1 cellular context compared by ENCODE assay signal in genomic region chr4:127880764-127881564, GRCh38.
TF ChIP-seq lines count a peak whose summit lies in the region.

Gene PLK4 (plus strand): TSS chr4:127880893. CDS start chr4:127881135, 242 bp downstream.

TF ChIP-seq in HEK293, 187 proteins besides CTCF, POLR2A, EP300 and RAD21 (continued from another document and continues in another):
- TF ChIP-seq ZNF558 (tag by site-specific recombination; IDR thresholded peaks at IDR 0.05), result no peak
- no peak for TF ChIP-seq ZNF701 (tag by site-specific recombination; IDR thresholded peaks at IDR 0.05)
- TF ChIP-seq, protein P1, sequence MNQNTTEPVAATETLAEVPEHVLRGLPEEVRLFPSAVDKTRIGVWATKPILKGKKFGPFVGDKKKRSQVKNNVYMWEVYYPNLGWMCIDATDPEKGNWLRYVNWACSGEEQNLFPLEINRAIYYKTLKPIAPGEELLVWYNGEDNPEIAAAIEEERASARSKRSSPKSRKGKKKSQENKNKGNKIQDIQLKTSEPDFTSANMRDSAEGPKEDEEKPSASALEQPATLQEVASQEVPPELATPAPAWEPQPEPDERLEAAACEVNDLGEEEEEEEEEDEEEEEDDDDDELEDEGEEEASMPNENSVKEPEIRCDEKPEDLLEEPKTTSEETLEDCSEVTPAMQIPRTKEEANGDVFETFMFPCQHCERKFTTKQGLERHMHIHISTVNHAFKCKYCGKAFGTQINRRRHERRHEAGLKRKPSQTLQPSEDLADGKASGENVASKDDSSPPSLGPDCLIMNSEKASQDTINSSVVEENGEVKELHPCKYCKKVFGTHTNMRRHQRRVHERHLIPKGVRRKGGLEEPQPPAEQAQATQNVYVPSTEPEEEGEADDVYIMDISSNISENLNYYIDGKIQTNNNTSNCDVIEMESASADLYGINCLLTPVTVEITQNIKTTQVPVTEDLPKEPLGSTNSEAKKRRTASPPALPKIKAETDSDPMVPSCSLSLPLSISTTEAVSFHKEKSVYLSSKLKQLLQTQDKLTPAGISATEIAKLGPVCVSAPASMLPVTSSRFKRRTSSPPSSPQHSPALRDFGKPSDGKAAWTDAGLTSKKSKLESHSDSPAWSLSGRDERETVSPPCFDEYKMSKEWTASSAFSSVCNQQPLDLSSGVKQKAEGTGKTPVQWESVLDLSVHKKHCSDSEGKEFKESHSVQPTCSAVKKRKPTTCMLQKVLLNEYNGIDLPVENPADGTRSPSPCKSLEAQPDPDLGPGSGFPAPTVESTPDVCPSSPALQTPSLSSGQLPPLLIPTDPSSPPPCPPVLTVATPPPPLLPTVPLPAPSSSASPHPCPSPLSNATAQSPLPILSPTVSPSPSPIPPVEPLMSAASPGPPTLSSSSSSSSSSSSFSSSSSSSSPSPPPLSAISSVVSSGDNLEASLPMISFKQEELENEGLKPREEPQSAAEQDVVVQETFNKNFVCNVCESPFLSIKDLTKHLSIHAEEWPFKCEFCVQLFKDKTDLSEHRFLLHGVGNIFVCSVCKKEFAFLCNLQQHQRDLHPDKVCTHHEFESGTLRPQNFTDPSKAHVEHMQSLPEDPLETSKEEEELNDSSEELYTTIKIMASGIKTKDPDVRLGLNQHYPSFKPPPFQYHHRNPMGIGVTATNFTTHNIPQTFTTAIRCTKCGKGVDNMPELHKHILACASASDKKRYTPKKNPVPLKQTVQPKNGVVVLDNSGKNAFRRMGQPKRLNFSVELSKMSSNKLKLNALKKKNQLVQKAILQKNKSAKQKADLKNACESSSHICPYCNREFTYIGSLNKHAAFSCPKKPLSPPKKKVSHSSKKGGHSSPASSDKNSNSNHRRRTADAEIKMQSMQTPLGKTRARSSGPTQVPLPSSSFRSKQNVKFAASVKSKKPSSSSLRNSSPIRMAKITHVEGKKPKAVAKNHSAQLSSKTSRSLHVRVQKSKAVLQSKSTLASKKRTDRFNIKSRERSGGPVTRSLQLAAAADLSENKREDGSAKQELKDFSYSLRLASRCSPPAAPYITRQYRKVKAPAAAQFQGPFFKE (tag by site-specific recombination; IDR thresholded peaks at IDR 0.05; ENCODE audit: borderline replicate concordance), result no peak
- TF ChIP-seq ZNF362 (tag by site-specific recombination; IDR thresholded peaks at IDR 0.05), result no peak
- TF ChIP-seq ZNF521 (tag by site-specific recombination; IDR thresholded peaks at IDR 0.05), result no peak
- no peak for TF ChIP-seq ZBTB10 (tag by site-specific recombination; IDR thresholded peaks at IDR 0.05)
- TF ChIP-seq ZNF629 (tag by site-specific recombination; IDR thresholded peaks at IDR 0.05), result peak; percentile 92
- no peak for TF ChIP-seq ZNF660 (tag by site-specific recombination; IDR thresholded peaks at IDR 0.05)
- peak; percentile 68 for TF ChIP-seq GLIS2 (tag by site-specific recombination; IDR thresholded peaks at IDR 0.05)
- peak; percentile 58; the same call in 1 of the 2 replicates for TF ChIP-seq ZNF394 (tag by site-specific recombination; IDR thresholded peaks at IDR 0.05; ENCODE audit: borderline replicate concordance)
- no peak for TF ChIP-seq ZNF266 (tag by site-specific recombination; IDR thresholded peaks at IDR 0.05; ENCODE audit: low read depth)
- peak; percentile 70 for TF ChIP-seq ZBTB21 (tag by site-specific recombination; IDR thresholded peaks at IDR 0.05)
- TF ChIP-seq ZNF423 (tag by site-specific recombination; IDR thresholded peaks at IDR 0.05), result peak; percentile 28; the same call in 1 of the 2 replicates
- TF ChIP-seq ZNF530 (tag by site-specific recombination; IDR thresholded peaks at IDR 0.05; ENCODE audit: low read depth), result no peak
- TF ChIP-seq ZNF518A (tag by site-specific recombination; conservative IDR thresholded peaks at IDR 0.05; ENCODE audit: low read depth), result no peak
- TF ChIP-seq ZNF747 (tag by site-specific recombination; IDR thresholded peaks at IDR 0.05), result no peak
- no peak for TF ChIP-seq ZNF792 (tag by site-specific recombination; IDR thresholded peaks at IDR 0.05)
- TF ChIP-seq PRDM4 (tag by site-specific recombination; IDR thresholded peaks at IDR 0.05), result peak; percentile 84
- peak; percentile 26 for TF ChIP-seq ZBTB26 (tag by site-specific recombination; optimal IDR thresholded peaks at IDR 0.05)
- TF ChIP-seq ZNF174 (tag by site-specific recombination; IDR thresholded peaks at IDR 0.05), result no peak
- TF ChIP-seq ZNF426 (tag by site-specific recombination; IDR thresholded peaks at IDR 0.05), result no peak
- TF ChIP-seq, protein P2, sequence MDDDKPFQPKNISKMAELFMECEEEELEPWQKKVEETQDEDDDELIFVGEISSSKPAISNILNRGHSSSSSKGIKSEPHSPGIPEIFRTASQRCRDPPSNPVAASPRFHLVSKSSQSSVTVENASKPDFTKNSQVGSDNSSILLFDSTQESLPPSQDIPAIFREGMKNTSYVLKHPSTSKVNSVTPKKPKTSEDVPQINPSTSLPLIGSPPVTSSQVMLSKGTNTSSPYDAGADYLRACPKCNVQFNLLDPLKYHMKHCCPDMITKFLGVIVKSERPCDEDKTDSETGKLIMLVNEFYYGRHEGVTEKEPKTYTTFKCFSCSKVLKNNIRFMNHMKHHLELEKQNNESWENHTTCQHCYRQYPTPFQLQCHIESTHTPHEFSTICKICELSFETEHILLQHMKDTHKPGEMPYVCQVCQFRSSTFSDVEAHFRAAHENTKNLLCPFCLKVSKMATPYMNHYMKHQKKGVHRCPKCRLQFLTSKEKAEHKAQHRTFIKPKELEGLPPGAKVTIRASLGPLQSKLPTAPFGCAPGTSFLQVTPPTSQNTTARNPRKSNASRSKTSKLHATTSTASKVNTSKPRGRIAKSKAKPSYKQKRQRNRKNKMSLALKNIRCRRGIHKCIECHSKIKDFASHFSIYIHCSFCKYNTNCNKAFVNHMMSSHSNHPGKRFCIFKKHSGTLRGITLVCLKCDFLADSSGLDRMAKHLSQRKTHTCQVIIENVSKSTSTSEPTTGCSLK (tag by site-specific recombination; IDR thresholded peaks at IDR 0.05), result no peak
- no peak for TF ChIP-seq ZNF184 (tag by site-specific recombination; IDR thresholded peaks at IDR 0.05)
- TF ChIP-seq BCL11B (tag by site-specific recombination; IDR thresholded peaks at IDR 0.05; ENCODE audit: low read depth), result no peak; the same call in 1 of the 2 replicates
- no peak for TF ChIP-seq ZBTB7A (tag by site-specific recombination; IDR thresholded peaks at IDR 0.05; ENCODE audit: low read depth)
- peak; percentile 62; the same call in 1 of the 2 replicates for TF ChIP-seq ZNF121 (tag by site-specific recombination; IDR thresholded peaks at IDR 0.05)
- 0 out of 2 replicates have a peak, but pooled peaks have one; percentile 25 for TF ChIP-seq ZSCAN4 (tag by site-specific recombination; IDR thresholded peaks at IDR 0.05)
- no peak for TF ChIP-seq ZNF664 (tag by site-specific recombination; IDR thresholded peaks at IDR 0.05)
- TF ChIP-seq, protein P3, sequence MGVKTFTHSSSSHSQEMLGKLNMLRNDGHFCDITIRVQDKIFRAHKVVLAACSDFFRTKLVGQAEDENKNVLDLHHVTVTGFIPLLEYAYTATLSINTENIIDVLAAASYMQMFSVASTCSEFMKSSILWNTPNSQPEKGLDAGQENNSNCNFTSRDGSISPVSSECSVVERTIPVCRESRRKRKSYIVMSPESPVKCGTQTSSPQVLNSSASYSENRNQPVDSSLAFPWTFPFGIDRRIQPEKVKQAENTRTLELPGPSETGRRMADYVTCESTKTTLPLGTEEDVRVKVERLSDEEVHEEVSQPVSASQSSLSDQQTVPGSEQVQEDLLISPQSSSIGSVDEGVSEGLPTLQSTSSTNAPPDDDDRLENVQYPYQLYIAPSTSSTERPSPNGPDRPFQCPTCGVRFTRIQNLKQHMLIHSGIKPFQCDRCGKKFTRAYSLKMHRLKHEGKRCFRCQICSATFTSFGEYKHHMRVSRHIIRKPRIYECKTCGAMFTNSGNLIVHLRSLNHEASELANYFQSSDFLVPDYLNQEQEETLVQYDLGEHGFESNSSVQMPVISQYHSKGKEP (tag by site-specific recombination; IDR thresholded peaks at IDR 0.05), result no peak
